ENCODE assay signal across 15 cellular contexts in genomic region chr10:24096281-24096680, GRCh38.
DNase-seq lines count a peak whose midpoint lies in the region; ATAC-seq, FAIRE-seq and TF ChIP-seq lines count a peak whose summit lies in the region.
"Had no signal": no experiment of that assay in that cellular context is flagged by ENCODE, and none has a peak within 500 bp of the region (broad histone marks: within the 10 kb centered on the region; RNA-seq: fewer than 3 reads in every experiment).

No MANE protein-coding gene starts in this region.

- no peak overlapping the region for H3K23ac ChIP-seq in H1 (ENCODE audit: insufficient read length)

- H3K27ac ChIP-seq in A673 (ENCODE audit: low read depth, low read length, poor library complexity, severe bottlenecking): no peak overlapping the region
- peak overlapping the region; percentile 51 for H3K27ac ChIP-seq in HUES48 (ENCODE audit: low read depth, low read length)
- H3K27ac ChIP-seq in H1 (ENCODE audit: low read depth, low read length): no peak overlapping the region
- H3K27ac ChIP-seq in Peyer's patch: no peak overlapping the region
- H3K27ac ChIP-seq: 22Rv1, BLaER1 had no signal

- H3K4me3 ChIP-seq in A673 (ENCODE audit: low read depth, low read length, poor library complexity, severe bottlenecking) (no peak overlapping the region), HUES48 (ENCODE audit: low read depth, low read length) (no peak overlapping the region), H1 (ENCODE audit: extremely low read depth in 1 of 4, insufficient read depth in 2 of 4, low read depth in 3 of 4, low read length in 4 of 4) (no peak overlapping the region), Peyer's patch (no peak overlapping the region)
- H3K4me3 ChIP-seq: BLaER1 had no signal

- TF ChIP-seq POLR2A in H1 (IDR thresholded peaks at IDR 0.05; ENCODE audit: control extremely low read depth in 1 of 2, low read depth in 2 of 2, low read length in 2 of 2): no peak
- no peak for TF ChIP-seq POLR2A in Peyer's patch (IDR thresholded peaks at IDR 0.05)

- no peak overlapping the region for H2BK15ac ChIP-seq in H1 (ENCODE audit: low read length)

- no peak overlapping the region for H3K14ac ChIP-seq in H1 (ENCODE audit: insufficient read length)

- no peaks in the 10 kb centered on the region for H4K20me1 ChIP-seq in H1 (replicated peaks in 1 of 2; ENCODE audit: control insufficient read depth in 1 of 2, insufficient read depth in 2 of 2, low read length in 2 of 2)
- H4K20me1 ChIP-seq: BLaER1 had no signal

- H3K23me2 ChIP-seq in H1 (ENCODE audit: low read depth, low read length): no peaks in the 10 kb centered on the region

- no peak overlapping the region for H3K18ac ChIP-seq in H1 (ENCODE audit: extremely low read depth, low read length)

- H3K9ac ChIP-seq in HUES48 (ENCODE audit: low read depth, low read length) (no peak overlapping the region), H1 (replicated peaks in 1 of 4; ENCODE audit: extremely low read depth in 1 of 4, low read depth in 3 of 4, low read length in 3 of 4) (no peak overlapping the region)
- H3K9ac ChIP-seq: BLaER1 had no signal

- H3K27me3 Mint-ChIP-seq in nephron (ENCODE audit: low read depth) (peaks cover 3% of the 10 kb centered on the region), T-helper 17 cell (no peaks in the 10 kb centered on the region)
- H3K27me3 Mint-ChIP-seq in activated naive CD4-positive, alpha-beta T cell treated with anti-CD3 and anti-CD28 coated beads, Interleukin-2, amount 10 ng/mL, durations not matched to agents 7 days and 5 days: no peaks in the 10 kb centered on the region

- no peak for TF ChIP-seq CTCF in A673 (conservative IDR thresholded peaks at IDR 0.05; ENCODE audit: low read depth, low read length)
- no peak for TF ChIP-seq CTCF in H1 (IDR thresholded peaks at IDR 0.05; ENCODE audit: control extremely low read depth in 1 of 3, insufficient read depth in 1 of 3, low read depth in 1 of 3, low read length in 3 of 3)
- TF ChIP-seq CTCF in nephron (IDR thresholded peaks at IDR 0.05; ENCODE audit: unreplicated experiment in 3 of 3): no peak
- no peak for TF ChIP-seq CTCF in Peyer's patch (IDR thresholded peaks at IDR 0.05)

- DNase-seq in A673 (ENCODE audit: low spot score): peak; percentile 25
- no peak for DNase-seq in H1 (ENCODE audit: low read depth in 1 of 2, low spot score in 2 of 2)
- DNase-seq in activated naive CD4-positive, alpha-beta T cell treated with anti-CD3 and anti-CD28 coated beads, Interleukin-2, amount 10 ng/mL, durations not matched to agents 7 days and 5 days: no peak
- DNase-seq in effector CD8-positive, alpha-beta T cell (lab: John Stamatoyannopoulos, UW): no peak
- DNase-seq in T-helper 17 cell: no peak
- no peak for DNase-seq in Peyer's patch
- DNase-seq: AML-193, DMS53, GF-D8 had no signal

- H3K36me3 Mint-ChIP-seq in nephron (ENCODE audit: low read depth): peaks cover 19% of the 10 kb centered on the region
- H3K36me3 Mint-ChIP-seq in activated naive CD4-positive, alpha-beta T cell treated with anti-CD3 and anti-CD28 coated beads, Interleukin-2, amount 10 ng/mL, durations not matched to agents 7 days and 5 days: no peaks in the 10 kb centered on the region
- no peaks in the 10 kb centered on the region for H3K36me3 Mint-ChIP-seq in T-helper 17 cell (ENCODE audit: low read depth)

- peaks cover 19% of the 10 kb centered on the region for H3K9me3 Mint-ChIP-seq in nephron
- peaks cover 12% of the 10 kb centered on the region for H3K9me3 Mint-ChIP-seq in activated naive CD4-positive, alpha-beta T cell treated with anti-CD3 and anti-CD28 coated beads, Interleukin-2, amount 10 ng/mL, durations not matched to agents 7 days and 5 days

- CTCF ChIA-PET in A673 (lab: Charles Lee) (no interaction called here), H1 (lab: Charles Lee; ENCODE audit: partially characterized antibody) (no interaction called here)
- CTCF ChIA-PET in activated naive CD4-positive, alpha-beta T cell treated with anti-CD3 and anti-CD28 coated beads, Interleukin-2, amount 10 ng/mL, durations not matched to agents 7 days and 5 days (lab: Charles Lee): no interaction called here

- H2BK12ac ChIP-seq in H1 (ENCODE audit: low read depth, low read length): 0 out of 2 replicates have a peak overlapping the region, but pooled peaks have one; percentile 39

- no peak overlapping the region for H4K5ac ChIP-seq in H1 (ENCODE audit: insufficient read length, low read depth, low read length)

- H3K36me3 ChIP-seq in A673 (ENCODE audit: insufficient read depth, low read length, poor library complexity, severe bottlenecking) (no peaks in the 10 kb centered on the region), HUES48 (ENCODE audit: control insufficient read depth, insufficient read depth, low read length) (no peaks in the 10 kb centered on the region), H1 (ENCODE audit: control insufficient read depth in 2 of 4, insufficient read depth in 4 of 4, low read length in 3 of 4) (no peaks in the 10 kb centered on the region), Peyer's patch (no peaks in the 10 kb centered on the region)
- H3K36me3 ChIP-seq: BLaER1 had no signal

- H2AFZ ChIP-seq in H1 (ENCODE audit: low read length): no peak overlapping the region

- no peak overlapping the region; the same call in 1 of the 2 replicates for H2BK20ac ChIP-seq in H1 (ENCODE audit: low read length)

- TF ChIP-seq RAD21 in H1 (IDR thresholded peaks at IDR 0.05 in 1 of 2, conservative IDR thresholded peaks at IDR 0.05 in 1 of 2; ENCODE audit: low read depth in 2 of 2, low read length in 2 of 2): no peak

- H3K4me2 ChIP-seq in H1 (ENCODE audit: insufficient read depth in 1 of 2, low read depth in 2 of 2, low read length in 2 of 2): no peak overlapping the region
- H3K4me2 ChIP-seq: BLaER1 had no signal

- no peak overlapping the region for H3K4ac ChIP-seq in H1 (replicated peaks; ENCODE audit: insufficient read length, low read depth, low read length)

- ATAC-seq in T-helper 17 cell: no peak
- ATAC-seq: HepG2 had no signal

- H4K91ac ChIP-seq in H1 (replicated peaks; ENCODE audit: insufficient read length, low read length): no peak overlapping the region

- no TSS peak for BruUV-seq in A673 (replicated peaks; lab: Mats Ljungman, UMichigan)

- no peak for FAIRE-seq in H1 (lab: Jason Lieb, UNC)
- FAIRE-seq: H54, HepG2 had no signal

- no peaks in the 10 kb centered on the region for H3K79me2 ChIP-seq in H1 (ENCODE audit: control insufficient read depth in 1 of 2, insufficient read depth in 2 of 2, low read length in 2 of 2)

- WGBS in H1 (ENCODE audit: extremely low coverage in 1 of 2, insufficient coverage in 1 of 2, insufficient read length in 1 of 2, insufficient replicate concordance in 2 of 2, low coverage in 1 of 2, low lambda C conversion rate in 2 of 2, missing lambda C conversion rate in 1 of 2), 2 experiments: 20% methylated on average over 1 of the region's 1 CpG; no CpG with 5 or more reads in 1 of the 2 experiments

- peaks cover 15% of the 10 kb centered on the region for H3K4me1 ChIP-seq in A673 (ENCODE audit: insufficient read depth, low read length, poor library complexity, severe bottlenecking)
- H3K4me1 ChIP-seq in HUES48 (ENCODE audit: control insufficient read depth, insufficient read depth, low read length): no peaks in the 10 kb centered on the region; the same call in 1 of the 2 replicates
- H3K4me1 ChIP-seq in H1 (replicated peaks in 1 of 4; ENCODE audit: control insufficient read depth in 3 of 4, insufficient read depth in 4 of 4, low read length in 3 of 4): peaks cover 0 to 4% (median 0%) of the 10 kb centered on the region in 4 experiments; a peak in 2 of 7 replicates
- H3K4me1 ChIP-seq in Peyer's patch: no peaks in the 10 kb centered on the region
- H3K4me1 ChIP-seq: BLaER1 had no signal

- H3K4me3 Mint-ChIP-seq in nephron (no peak overlapping the region), T-helper 17 cell (no peak overlapping the region)
- no peak overlapping the region for H3K4me3 Mint-ChIP-seq in activated naive CD4-positive, alpha-beta T cell treated with anti-CD3 and anti-CD28 coated beads, Interleukin-2, amount 10 ng/mL, durations not matched to agents 7 days and 5 days

- no peak for TF ChIP-seq EP300 in H1 (IDR thresholded peaks at IDR 0.05; ENCODE audit: borderline replicate concordance in 1 of 2, low read depth in 2 of 2, low read length in 2 of 2)

- no peak overlapping the region for H2AK5ac ChIP-seq in H1 (ENCODE audit: low read depth, low read length)

- no peaks in the 10 kb centered on the region for H3K9me3 ChIP-seq in A673 (ENCODE audit: low read depth, low read length, poor library complexity, severe bottlenecking)
- peaks cover 12% of the 10 kb centered on the region for H3K9me3 ChIP-seq in HUES48 (ENCODE audit: control insufficient read depth, insufficient read depth, low read length)
- H3K9me3 ChIP-seq in H1 (ENCODE audit: insufficient read depth in 2 of 2, low read depth in 1 of 2, low read length in 1 of 2): peaks cover 8 to 9% of the 10 kb centered on the region in 2 experiments; a peak in 3 of 4 replicates
- no peaks in the 10 kb centered on the region for H3K9me3 ChIP-seq in T-helper 17 cell (ENCODE audit: control insufficient read depth, low read length, poor library complexity, severe bottlenecking)
- no peaks in the 10 kb centered on the region for H3K9me3 ChIP-seq in Peyer's patch
- H3K9me3 ChIP-seq: BLaER1 had no signal

- H3K27me3 ChIP-seq in A673 (replicated peaks; ENCODE audit: insufficient read depth, low read depth, low read length, poor library complexity) (no peaks in the 10 kb centered on the region), HUES48 (ENCODE audit: control insufficient read depth, insufficient read depth, low read length) (no peaks in the 10 kb centered on the region), H1 (replicated peaks in 1 of 4; ENCODE audit: control insufficient read depth in 3 of 4, extremely low read depth in 1 of 4, insufficient read depth in 3 of 4, low read length in 3 of 4) (no peaks in the 10 kb centered on the region), Peyer's patch (no peaks in the 10 kb centered on the region)
- H3K27me3 ChIP-seq: BLaER1 had no signal

- H4K8ac ChIP-seq in H1 (ENCODE audit: extremely low read depth, insufficient read depth, low read length): no peak overlapping the region

- peak overlapping the region; percentile 35; the same call in 1 of the 2 replicates for H2BK5ac ChIP-seq in H1 (ENCODE audit: low read depth, low read length)

- no peaks in the 10 kb centered on the region for H3K79me1 ChIP-seq in H1 (ENCODE audit: low read depth, low read length)

- H2BK120ac ChIP-seq in H1 (replicated peaks; ENCODE audit: low read depth, low read length): no peak overlapping the region

- H3K27ac Mint-ChIP-seq in nephron: peak overlapping the region; percentile 93 to 97 (median 96)
- no peak overlapping the region for H3K27ac Mint-ChIP-seq in activated naive CD4-positive, alpha-beta T cell treated with anti-CD3 and anti-CD28 coated beads, Interleukin-2, amount 10 ng/mL, durations not matched to agents 7 days and 5 days
- no peak overlapping the region for H3K27ac Mint-ChIP-seq in T-helper 17 cell

- intact Hi-C loops in A673 (cut with micrococcal nuclease; ENCODE audit: unreplicated experiment): no loop called here

- POLR2A ChIA-PET in A673 (lab: Charles Lee; ENCODE audit: low non-redundant PET) (no interaction called here), H1 (lab: Charles Lee; ENCODE audit: partially characterized antibody) (no interaction called here)

- no peak overlapping the region for H3K56ac ChIP-seq in H1 (replicated peaks; ENCODE audit: insufficient read length, low read depth, low read length)

- H3K4me1 Mint-ChIP-seq in nephron (peaks cover 48% of the 10 kb centered on the region), T-helper 17 cell (no peaks in the 10 kb centered on the region)
- no peaks in the 10 kb centered on the region for H3K4me1 Mint-ChIP-seq in activated naive CD4-positive, alpha-beta T cell treated with anti-CD3 and anti-CD28 coated beads, Interleukin-2, amount 10 ng/mL, durations not matched to agents 7 days and 5 days

Comparison
In these comparisons a context has a peak if more than half of its experiments do, and no peak if none do; other contexts are left out.
1. H3K27ac Mint-ChIP-seq: peak in nephron (3 of 3); none in activated naive CD4-positive, alpha-beta T cell treated with anti-CD3 and anti-CD28 coated beads, Interleukin-2, amount 10 ng/mL, durations not matched to agents 7 days and 5 days (single experiment) and T-helper 17 cell (single experiment).